In the genomic region with DNA sequence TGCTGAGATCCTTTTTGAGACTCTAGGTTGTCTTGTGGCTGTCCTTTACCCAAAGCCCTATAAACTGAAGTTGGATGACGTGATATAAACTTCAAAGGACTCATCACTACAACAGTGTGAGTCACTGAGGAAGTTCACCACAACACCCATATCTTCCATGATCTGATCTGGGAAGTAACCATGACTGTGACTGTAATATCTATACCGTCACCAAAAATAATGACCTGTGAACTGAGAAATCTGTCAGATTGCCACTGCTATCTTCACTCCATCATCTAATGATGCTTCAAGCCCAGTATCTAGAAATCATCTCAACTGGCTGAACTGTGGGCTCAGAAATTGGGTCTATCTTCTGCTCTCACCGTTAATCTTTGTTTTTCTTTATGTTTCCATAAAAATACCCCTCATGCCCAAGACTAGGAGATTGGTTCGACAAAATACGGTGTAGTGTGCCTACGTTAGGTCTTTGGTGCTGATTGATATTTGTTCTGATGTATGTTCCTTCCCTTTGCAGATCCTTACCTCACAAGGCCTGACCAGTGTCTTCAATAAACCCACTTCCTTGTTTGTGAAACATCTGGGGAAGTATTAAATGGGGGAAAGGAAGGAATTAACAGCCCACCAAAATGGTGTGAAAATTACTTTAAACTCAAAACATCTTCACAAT, we compare ENCODE assay signal across 14 cellular contexts.
A peak's percentile ranks its signal among the peaks of the same experiment; 100 is the strongest.
DNase-seq lines count a peak whose midpoint lies in the region; ATAC-seq and TF ChIP-seq lines count a peak whose summit lies in the region.
"Had no signal": no experiment of that assay in that cellular context is flagged by ENCODE, and none has a peak within 500 bp of the region (broad histone marks: within the 10 kb centered on the region; RNA-seq: fewer than 3 reads in every experiment).

No MANE protein-coding gene starts in this region.

- no peak overlapping the region for H3K18ac ChIP-seq in neuronal stem cell (ENCODE audit: low read length)

- H2AFZ ChIP-seq in DND-41 (ENCODE audit: low read depth, low read length) (no peak overlapping the region), HCT116 (ENCODE audit: low read depth, low read length, poor library complexity, severe bottlenecking) (peak overlapping the region; percentile 85), neuronal stem cell (ENCODE audit: low read length) (no peak overlapping the region)

- H3K4me1 ChIP-seq in DND-41 (ENCODE audit: insufficient read depth, low read length) (no peaks in the 10 kb centered on the region), HCT116 (ENCODE audit: control insufficient read depth in 1 of 2, insufficient read depth in 2 of 2, low read length in 2 of 2) (peaks cover 0 to 15% of the 10 kb centered on the region in 2 experiments; a peak in 2 of 4 replicates), tibial artery (no peaks in the 10 kb centered on the region), HAP-1 (peaks cover 21% of the 10 kb centered on the region), neuronal stem cell (ENCODE audit: control insufficient read depth in 2 of 2, insufficient read depth in 1 of 2, low read depth in 1 of 2, low read length in 2 of 2) (no peaks in the 10 kb centered on the region)

- DNase-seq in DND-41 (no peak), HCT116 (ENCODE audit: low read depth, low spot score) (no peak), T-helper 17 cell (no peak), glomerular visceral epithelial cell (ENCODE audit: extremely low spot score) (peak; percentile 12), tibial artery (no peak), NCI-H510A treated with DMSO at 0.1 percent for 48 hours (lab: John Stamatoyannopoulos, UW) (no peak), HAP-1 (ENCODE audit: low spot score in 2 of 2) (no peak), neuronal stem cell (ENCODE audit: low spot score) (no peak)
- DNase-seq: CD4-positive, CD25-positive, alpha-beta regulatory T cell; foreskin melanocyte; natural killer cell had no signal

- TF ChIP-seq POLR2A in HCT116 (IDR thresholded peaks at IDR 0.05; ENCODE audit: borderline replicate concordance, extremely low read depth, insufficient read depth, insufficient read length): no peak

- H3K36me3 ChIP-seq in DND-41 (ENCODE audit: insufficient read depth, low read length) (no peaks in the 10 kb centered on the region), HCT116 (ENCODE audit: control insufficient read depth in 1 of 2, insufficient read depth in 2 of 2, low read length in 2 of 2) (no peaks in the 10 kb centered on the region), tibial artery (no peaks in the 10 kb centered on the region), HAP-1 (replicated peaks) (no peaks in the 10 kb centered on the region), neuronal stem cell (replicated peaks in 1 of 2; ENCODE audit: control insufficient read depth in 2 of 2, insufficient read depth in 2 of 2, low read length in 2 of 2) (no peaks in the 10 kb centered on the region)

- no TSS peak for BruUV-seq in HCT116 (replicated peaks; lab: Mats Ljungman, UMichigan)

- no peak overlapping the region for H2BK5ac ChIP-seq in neuronal stem cell (ENCODE audit: low read length)

- no peak overlapping the region for H3K14ac ChIP-seq in neuronal stem cell (ENCODE audit: low read length)

- no peaks in the 10 kb centered on the region for H3K79me1 ChIP-seq in neuronal stem cell (ENCODE audit: low read depth, low read length)

- intact Hi-C loops in HCT116 (cut with micrococcal nuclease) (no loop called here), tibial artery (cut with DNase I; ENCODE audit: low total_unique reads) (no loop called here)

- CTCF ChIA-PET in HCT116 (lab: Charles Lee): no interaction called here

- H3K27me3 ChIP-seq in DND-41 (ENCODE audit: insufficient read depth, low read length, poor library complexity) (peaks cover 3% of the 10 kb centered on the region), HCT116 (ENCODE audit: insufficient read depth, low read length) (no peaks in the 10 kb centered on the region), tibial artery (no peaks in the 10 kb centered on the region), HAP-1 (ENCODE audit: low read depth) (no peaks in the 10 kb centered on the region), neuronal stem cell (ENCODE audit: control insufficient read depth in 3 of 3, insufficient read depth in 3 of 3, low read depth in 1 of 3, low read length in 3 of 3) (peaks cover 0 to 2% (median 0%) of the 10 kb centered on the region in 3 experiments)

- TF ChIP-seq CTCF in DND-41 (IDR thresholded peaks at IDR 0.05; ENCODE audit: borderline replicate concordance, extremely low read depth, low read length, poor library complexity, severe bottlenecking) (no peak), HCT116 (IDR thresholded peaks at IDR 0.05 in 2 of 3, conservative IDR thresholded peaks at IDR 0.05 in 1 of 3; ENCODE audit: borderline replicate concordance in 1 of 3, insufficient read depth in 1 of 3, low read depth in 2 of 3, low read length in 2 of 3) (no peak), tibial artery (IDR thresholded peaks at IDR 0.05) (no peak)

- H3K36me3 Mint-ChIP-seq in T-helper 17 cell (ENCODE audit: low read depth): no peaks in the 10 kb centered on the region
- H3K36me3 Mint-ChIP-seq: CD4-positive, CD25-positive, alpha-beta regulatory T cell; natural killer cell had no signal

- TF ChIP-seq RAD21 in HCT116 (IDR thresholded peaks at IDR 0.05; ENCODE audit: low read depth): no peak

- H2BK12ac ChIP-seq in neuronal stem cell (ENCODE audit: low read length): no peak overlapping the region

- H3K4me1 Mint-ChIP-seq in T-helper 17 cell: peaks cover 2% of the 10 kb centered on the region
- H3K4me1 Mint-ChIP-seq: natural killer cell had no signal

- H3K4me3 Mint-ChIP-seq in T-helper 17 cell: no peak overlapping the region
- H3K4me3 Mint-ChIP-seq: CD4-positive, CD25-positive, alpha-beta regulatory T cell; dendritic cell treated with granulocyte-macrophage colony-stimulating factor and Interleukin-4, amounts not matched to agents 40 ng/mL and 50 ng/mL, for 4 days; natural killer cell had no signal

- H3K4me2 ChIP-seq in DND-41 (ENCODE audit: insufficient read depth, low read length) (no peak overlapping the region), HCT116 (ENCODE audit: low read length) (peak overlapping the region; percentile 38), neuronal stem cell (ENCODE audit: insufficient read depth, low read length, poor library complexity, severe bottlenecking) (no peak overlapping the region)

- no peak overlapping the region for H2BK15ac ChIP-seq in neuronal stem cell (ENCODE audit: low read length)

- H3K9me3 ChIP-seq in DND-41 (ENCODE audit: insufficient read depth, low read length, severe bottlenecking): no peaks in the 10 kb centered on the region
- no peaks in the 10 kb centered on the region for H3K9me3 ChIP-seq in HCT116 (ENCODE audit: control insufficient read depth in 1 of 2, insufficient read depth in 1 of 2, low read depth in 1 of 2, low read length in 2 of 2)
- H3K9me3 ChIP-seq in T-helper 17 cell (ENCODE audit: control insufficient read depth, low read length, poor library complexity, severe bottlenecking): no peaks in the 10 kb centered on the region
- H3K9me3 ChIP-seq in tibial artery: no peaks in the 10 kb centered on the region
- no peaks in the 10 kb centered on the region; the same call in 1 of the 2 replicates for H3K9me3 ChIP-seq in HAP-1
- H3K9me3 ChIP-seq in neuronal stem cell (replicated peaks in 1 of 2; ENCODE audit: control insufficient read depth in 2 of 2, insufficient read depth in 1 of 2, low read depth in 1 of 2, low read length in 2 of 2): no peaks in the 10 kb centered on the region

- H3K23ac ChIP-seq in neuronal stem cell (ENCODE audit: low read depth, low read length, poor library complexity): no peak overlapping the region

- H3K79me2 ChIP-seq in DND-41 (ENCODE audit: insufficient read depth, low read length) (no peaks in the 10 kb centered on the region), HCT116 (ENCODE audit: insufficient read depth, low read length) (no peaks in the 10 kb centered on the region)

- H2BK120ac ChIP-seq in neuronal stem cell (ENCODE audit: low read depth, low read length): no peak overlapping the region

- H3K9me2 ChIP-seq in HCT116 (ENCODE audit: insufficient read depth): no peaks in the 10 kb centered on the region

- no peaks in the 10 kb centered on the region for H4K20me1 ChIP-seq in DND-41 (ENCODE audit: insufficient read depth, low read length)
- H4K20me1 ChIP-seq in HCT116 (ENCODE audit: insufficient read depth): no peaks in the 10 kb centered on the region

- POLR2A ChIA-PET in HCT116 (lab: Charles Lee): no interaction called here

- H3K27ac ChIP-seq in DND-41 (ENCODE audit: low read length) (no peak overlapping the region), HCT116 (ENCODE audit: low read depth, low read length) (no peak overlapping the region), tibial artery (no peak overlapping the region), neuronal stem cell (replicated peaks; ENCODE audit: low read length) (no peak overlapping the region)

- H3K4me3 ChIP-seq in DND-41 (ENCODE audit: low read depth in 1 of 2, low read length in 2 of 2) (no peak overlapping the region), HCT116 (replicated peaks in 1 of 2; ENCODE audit: low read depth in 1 of 2, low read length in 2 of 2) (no peak overlapping the region), tibial artery (no peak overlapping the region), HAP-1 (no peak overlapping the region), neuronal stem cell (ENCODE audit: low read length in 2 of 2) (no peak overlapping the region)

- RAD21 ChIA-PET in HCT116 (lab: Charles Lee; ENCODE audit: low non-redundant PET in 1 of 2, low total read pairs in 2 of 2, uncharacterized antibody in 2 of 2, unreplicated experiment in 2 of 2): no interaction called here

- H3K9ac ChIP-seq in DND-41 (ENCODE audit: low read depth, low read length): no peak overlapping the region
- no peak overlapping the region for H3K9ac ChIP-seq in HCT116 (ENCODE audit: low read length)
- H3K9ac ChIP-seq in neuronal stem cell (ENCODE audit: low read depth, low read length, poor library complexity): no peak overlapping the region

- H4K8ac ChIP-seq in neuronal stem cell (ENCODE audit: low read depth, low read length): no peak overlapping the region

- no peak overlapping the region for H4K91ac ChIP-seq in neuronal stem cell (ENCODE audit: low read depth, low read length, poor library complexity)

- WGBS in neuronal stem cell (ENCODE audit: extremely low coverage in 2 of 2, insufficient read length in 2 of 2, insufficient replicate concordance in 1 of 2), 2 donors: no CpG with 5 or more reads among the region's 6 CpGs

- H3K27ac Mint-ChIP-seq in T-helper 17 cell: no peak overlapping the region
- H3K27ac Mint-ChIP-seq: CD4-positive, CD25-positive, alpha-beta regulatory T cell; dendritic cell treated with granulocyte-macrophage colony-stimulating factor and Interleukin-4, amounts not matched to agents 40 ng/mL and 50 ng/mL, for 4 days; natural killer cell had no signal

- H3K27me3 Mint-ChIP-seq in T-helper 17 cell: no peaks in the 10 kb centered on the region
- H3K27me3 Mint-ChIP-seq: dendritic cell treated with granulocyte-macrophage colony-stimulating factor and Interleukin-4, amounts not matched to agents 40 ng/mL and 50 ng/mL, for 4 days had no signal

- no peak overlapping the region for H3K4ac ChIP-seq in neuronal stem cell (ENCODE audit: low read length)

- ATAC-seq in DND-41 (ENCODE audit: insufficient read depth, low read depth) (peak; percentile 42; the same call in 1 of the 3 replicates), HCT116 (peak; percentile 46; the same call in 1 of the 2 replicates), T-helper 17 cell (peak; percentile 67)
- ATAC-seq: natural killer cell, sciatic nerve, SK-N-SH treated with all-trans-retinoic acid at 6 μM for 48 hours had no signal

- H2AK5ac ChIP-seq in neuronal stem cell (ENCODE audit: low read depth, low read length): no peak overlapping the region

- in situ Hi-C loops in HAP-1 (cut with MboI; ENCODE audit: low sequenced_read_pairs): no loop called here
